ENCODE assay signal across 1 cellular context in the genomic region with DNA sequence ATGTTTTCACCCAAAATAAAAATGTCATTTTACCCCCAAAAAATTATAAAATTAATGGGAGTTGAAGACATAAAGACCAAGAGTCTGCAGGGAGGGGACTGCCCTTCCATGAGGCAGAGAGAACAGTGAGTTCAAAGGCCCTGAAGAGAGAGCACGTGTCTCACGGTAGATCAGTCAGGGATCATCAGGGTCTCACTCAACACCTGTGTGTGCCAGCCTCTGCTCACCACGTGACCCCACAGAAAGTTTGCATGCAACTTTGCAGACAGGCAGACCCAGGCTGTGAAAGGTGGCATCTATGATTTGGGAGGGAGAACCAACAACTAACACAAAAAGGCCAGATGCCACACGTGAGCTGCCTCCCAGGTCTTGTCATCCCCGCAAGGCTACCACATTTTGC.
A peak's percentile ranks its signal among the peaks of the same experiment; 100 is the strongest.
TF ChIP-seq lines count a peak whose summit lies in the region.

No MANE protein-coding gene starts in this region.

TF ChIP-seq in GM12878, 131 proteins besides CTCF, POLR2A, EP300 and RAD21 (continued from another document):
- TF ChIP-seq, protein P1, sequence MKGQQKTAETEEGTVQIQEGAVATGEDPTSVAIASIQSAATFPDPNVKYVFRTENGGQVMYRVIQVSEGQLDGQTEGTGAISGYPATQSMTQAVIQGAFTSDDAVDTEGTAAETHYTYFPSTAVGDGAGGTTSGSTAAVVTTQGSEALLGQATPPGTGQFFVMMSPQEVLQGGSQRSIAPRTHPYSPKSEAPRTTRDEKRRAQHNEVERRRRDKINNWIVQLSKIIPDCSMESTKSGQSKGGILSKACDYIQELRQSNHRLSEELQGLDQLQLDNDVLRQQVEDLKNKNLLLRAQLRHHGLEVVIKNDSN (IDR thresholded peaks at IDR 0.05; ENCODE audit: borderline replicate concordance, extremely low read length, insufficient read depth, low read depth, low read length) = peak; percentile 45
- TF ChIP-seq BHLHE40 (IDR thresholded peaks at IDR 0.05; ENCODE audit: borderline replicate concordance in 1 of 2, low read depth in 2 of 2, low read length in 1 of 2) (peak in 1 of 2 experiments; percentile 12; a peak in 1 of 4 replicates), CHD4 (IDR thresholded peaks at IDR 0.05) (no peak)
